Comparison of ENCODE assay signal across 8 cellular contexts in the genomic region with DNA sequence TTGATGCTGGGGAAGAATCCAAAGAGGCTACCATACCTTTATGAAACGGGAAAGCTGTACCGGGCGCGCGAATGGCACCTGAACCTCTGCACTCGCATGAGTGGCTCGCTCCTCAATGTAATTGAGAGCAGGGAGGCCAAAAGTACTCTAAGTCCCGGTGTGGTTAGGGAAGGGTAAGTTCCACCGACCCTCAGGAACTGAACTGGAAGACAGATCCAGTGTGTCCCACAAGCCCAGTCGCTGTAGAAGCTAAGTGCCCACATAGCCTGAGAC. TPM values are rescaled to one million over a fixed set of nuclear protein-coding genes. Genes with fewer than 3 reads are reported as not detected.
DNase-seq lines count a peak whose midpoint lies in the region; ATAC-seq and TF ChIP-seq lines count a peak whose summit lies in the region.

No MANE protein-coding gene starts in this region.

- H3K27ac Mint-ChIP-seq in brain = peak overlapping the region; percentile 85 to 100 (median 97)

- H3K4me3 Mint-ChIP-seq in brain = peak overlapping the region; percentile 90 to 96 (median 95)

- peaks cover 50% of the 10 kb centered on the region for H3K4me1 Mint-ChIP-seq in brain

- H3K27ac ChIP-seq in left lung = peak overlapping the region; percentile 84 to 87
- H3K27ac ChIP-seq in tibial artery = peak overlapping the region; percentile 95 to 97

- ATAC-seq in left lung (no peak), HG02610 (IDR thresholded peaks at IDR 0.05; ENCODE audit: unreplicated experiment) (no peak)

- peaks cover 6% of the 10 kb centered on the region for H3K36me3 Mint-ChIP-seq in brain

- peaks cover 0 to 7% (median 0%) of the 10 kb centered on the region in 5 experiments for H3K9me3 Mint-ChIP-seq in brain

- H3K4me3 ChIP-seq in left lung = peak overlapping the region; percentile 72 to 87
- peak overlapping the region; percentile 98 to 100 for H3K4me3 ChIP-seq in tibial artery

- H3K9me3 ChIP-seq in left lung (no peaks in the 10 kb centered on the region), tibial artery (no peaks in the 10 kb centered on the region)

- H3K36me3 ChIP-seq in left lung (no peaks in the 10 kb centered on the region), tibial artery (peaks cover 0 to 4% (median 0%) of the 10 kb centered on the region in 3 donors)

- intact Hi-C loops in left lung (cut with DNase I) = no loop called here
- intact Hi-C loops in tibial artery (cut with DNase I; ENCODE audit: low total_unique reads) = loop anchor here (10.0 kb wide), 1 partner anchor 53 kb away; a partner anchor contains a TSS

- no peak for TF ChIP-seq CTCF in brain (conservative IDR thresholded peaks at IDR 0.05)
- no peak for TF ChIP-seq CTCF in left lung (IDR thresholded peaks at IDR 0.05)
- TF ChIP-seq CTCF in tibial artery (IDR thresholded peaks at IDR 0.05) = no peak

- peaks cover 15% of the 10 kb centered on the region for H3K27me3 Mint-ChIP-seq in brain

- H3K4me1 ChIP-seq in left lung (peaks cover 13 to 54% of the 10 kb centered on the region in 2 donors), tibial artery (peaks cover 4 to 52% (median 34%) of the 10 kb centered on the region in 4 donors)

- DNase-seq in COLO668 (lab: John Stamatoyannopoulos, UW; ENCODE audit: unreplicated experiment) (peak; percentile 41), NCI-H1105 treated with DMSO at 0.1 percent for 48 hours (lab: John Stamatoyannopoulos, UW) (peak; percentile 39), left lung (no peak), tibial artery (no peak), NCI-H1417 treated with DMSO at 0.1 percent for 48 hours (lab: John Stamatoyannopoulos, UW) (no peak), NCI-H446 treated with DMSO at 0.1 percent for 48 hours (lab: John Stamatoyannopoulos, UW) (no peak)

- no peaks in the 10 kb centered on the region for H3K27me3 ChIP-seq in left lung
- no peaks in the 10 kb centered on the region for H3K27me3 ChIP-seq in tibial artery

RNA-seq across cellular contexts. Expression of a gene that starts 1.0 kb away (rescaled TPM):
- 29.4 TPM for polyA plus RNA-seq in brain (ENCODE audit: insufficient read depth, low read depth, low replicate concordance)
- total RNA-seq in left lung = 10 to 100 TPM; 36.8 to 41.5 TPM

RNA-seq across cellular contexts. Expression of a gene that starts 24.8 kb away (rescaled TPM):
- polyA plus RNA-seq in brain (ENCODE audit: insufficient read depth, low read depth, low replicate concordance) = 27.6 TPM
- total RNA-seq in left lung = 100 to 1,000 TPM in 1 of 2 donors, 10 to 100 TPM in 1; 49.5 to 106 TPM

RNA-seq across cellular contexts. Expression of a gene that starts 36.7 kb away (rescaled TPM):
- polyA plus RNA-seq in brain (ENCODE audit: insufficient read depth, low read depth, low replicate concordance) = 39.3 TPM
- 10 to 100 TPM; 39.7 to 54.3 TPM for total RNA-seq in left lung

RNA-seq across cellular contexts. Expression of a gene that starts 41.6 kb away (rescaled TPM):
- 52.2 TPM for polyA plus RNA-seq in brain (ENCODE audit: insufficient read depth, low read depth, low replicate concordance)
- total RNA-seq in left lung = 100 to 1,000 TPM; 111 to 185 TPM

RNA-seq across cellular contexts. Expression of a gene that starts 46.0 kb away (rescaled TPM):
- polyA plus RNA-seq in brain (ENCODE audit: insufficient read depth, low read depth, low replicate concordance) = 44.9 TPM
- total RNA-seq in left lung = 1 to 10 TPM; 9.3 to 10.0 TPM

Comparison
In these comparisons a context has a peak if more than half of its experiments do, and no peak if none do; other contexts are left out.
1. DNase-seq: peak in COLO668 (single experiment) and NCI-H1105 treated with DMSO at 0.1 percent for 48 hours (single experiment); none in left lung (0 of 2), tibial artery (0 of 2), NCI-H1417 treated with DMSO at 0.1 percent for 48 hours (single experiment) and NCI-H446 treated with DMSO at 0.1 percent for 48 hours (single experiment).